In the genomic region with DNA sequence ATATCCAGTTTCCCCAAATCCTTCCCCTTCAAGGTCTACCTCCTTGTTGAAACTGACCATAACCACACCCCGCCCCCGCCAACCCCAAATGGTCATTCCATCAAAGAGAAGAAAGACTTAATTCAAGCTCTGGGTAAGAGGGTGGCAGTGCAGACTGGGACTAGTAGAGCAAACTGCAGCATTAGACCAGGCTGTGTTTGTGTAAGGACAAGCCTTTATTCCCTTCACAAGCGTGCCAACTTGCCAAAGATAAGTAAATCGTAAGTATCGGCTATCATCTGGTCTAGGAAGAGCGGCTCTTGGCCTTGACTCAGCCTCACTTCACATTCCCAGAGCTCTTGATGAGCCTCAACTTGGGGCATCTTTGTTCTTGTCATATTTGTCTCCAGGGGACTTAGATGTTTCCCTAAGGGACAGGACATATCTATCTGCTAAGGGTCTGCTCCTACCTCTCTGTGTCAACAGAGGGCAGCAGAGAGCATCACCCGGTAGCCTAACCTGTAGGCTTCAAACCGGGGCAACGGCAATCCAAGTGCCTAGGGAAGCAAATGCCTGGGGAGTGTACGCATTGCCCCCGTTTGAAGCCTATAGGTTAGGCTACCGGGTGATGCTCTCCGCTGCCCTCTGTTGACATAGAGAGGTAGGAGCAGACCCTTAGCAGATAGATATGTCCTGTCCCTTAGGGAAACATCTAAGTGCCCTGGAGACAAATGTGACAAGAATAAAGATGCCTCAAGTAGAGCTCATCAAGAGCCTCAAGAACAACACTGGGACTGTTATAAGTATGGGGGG, we compare ENCODE assay signal across 1 cellular context.
A peak's percentile ranks its signal among the peaks of the same experiment; 100 is the strongest.
TF ChIP-seq lines count a peak whose summit lies in the region.

No MANE protein-coding gene starts in this region.

TF ChIP-seq in HepG2, 621 proteins besides CTCF, POLR2A, EP300 and RAD21 (continued from another document):
- TF ChIP-seq, protein P1, sequence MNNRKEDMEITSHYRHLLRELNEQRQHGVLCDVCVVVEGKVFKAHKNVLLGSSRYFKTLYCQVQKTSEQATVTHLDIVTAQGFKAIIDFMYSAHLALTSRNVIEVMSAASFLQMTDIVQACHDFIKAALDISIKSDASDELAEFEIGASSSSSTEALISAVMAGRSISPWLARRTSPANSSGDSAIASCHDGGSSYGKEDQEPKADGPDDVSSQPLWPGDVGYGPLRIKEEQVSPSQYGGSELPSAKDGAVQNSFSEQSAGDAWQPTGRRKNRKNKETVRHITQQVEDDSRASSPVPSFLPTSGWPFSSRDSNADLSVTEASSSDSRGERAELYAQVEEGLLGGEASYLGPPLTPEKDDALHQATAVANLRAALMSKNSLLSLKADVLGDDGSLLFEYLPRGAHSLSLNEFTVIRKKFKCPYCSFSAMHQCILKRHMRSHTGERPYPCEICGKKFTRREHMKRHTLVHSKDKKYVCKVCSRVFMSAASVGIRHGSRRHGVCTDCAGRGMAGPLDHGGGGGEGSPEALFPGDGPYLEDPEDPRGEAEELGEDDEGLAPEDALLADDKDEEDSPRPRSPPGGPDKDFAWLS (CRISPR knock-in tag; IDR thresholded peaks at IDR 0.05; ENCODE audit: borderline replicate concordance), result no peak
- TF ChIP-seq, protein P2, sequence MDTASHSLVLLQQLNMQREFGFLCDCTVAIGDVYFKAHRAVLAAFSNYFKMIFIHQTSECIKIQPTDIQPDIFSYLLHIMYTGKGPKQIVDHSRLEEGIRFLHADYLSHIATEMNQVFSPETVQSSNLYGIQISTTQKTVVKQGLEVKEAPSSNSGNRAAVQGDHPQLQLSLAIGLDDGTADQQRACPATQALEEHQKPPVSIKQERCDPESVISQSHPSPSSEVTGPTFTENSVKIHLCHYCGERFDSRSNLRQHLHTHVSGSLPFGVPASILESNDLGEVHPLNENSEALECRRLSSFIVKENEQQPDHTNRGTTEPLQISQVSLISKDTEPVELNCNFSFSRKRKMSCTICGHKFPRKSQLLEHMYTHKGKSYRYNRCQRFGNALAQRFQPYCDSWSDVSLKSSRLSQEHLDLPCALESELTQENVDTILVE (CRISPR knock-in tag; IDR thresholded peaks at IDR 0.05), result no peak
- TF ChIP-seq, protein P3, sequence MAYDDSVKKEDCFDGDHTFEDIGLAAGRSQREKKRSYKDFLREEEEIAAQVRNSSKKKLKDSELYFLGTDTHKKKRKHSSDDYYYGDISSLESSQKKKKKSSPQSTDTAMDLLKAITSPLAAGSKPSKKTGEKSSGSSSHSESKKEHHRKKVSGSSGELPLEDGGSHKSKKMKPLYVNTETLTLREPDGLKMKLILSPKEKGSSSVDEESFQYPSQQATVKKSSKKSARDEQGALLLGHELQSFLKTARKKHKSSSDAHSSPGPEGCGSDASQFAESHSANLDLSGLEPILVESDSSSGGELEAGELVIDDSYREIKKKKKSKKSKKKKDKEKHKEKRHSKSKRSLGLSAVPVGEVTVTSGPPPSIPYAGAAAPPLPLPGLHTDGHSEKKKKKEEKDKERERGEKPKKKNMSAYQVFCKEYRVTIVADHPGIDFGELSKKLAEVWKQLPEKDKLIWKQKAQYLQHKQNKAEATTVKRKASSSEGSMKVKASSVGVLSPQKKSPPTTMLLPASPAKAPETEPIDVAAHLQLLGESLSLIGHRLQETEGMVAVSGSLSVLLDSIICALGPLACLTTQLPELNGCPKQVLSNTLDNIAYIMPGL (CRISPR knock-in tag; IDR thresholded peaks at IDR 0.05; ENCODE audit: borderline replicate concordance in 1 of 2, low read depth in 1 of 2), result 0 out of 4 replicates have a peak, but pooled peaks of 1 of the 2 experiments have one; percentile 43
- no peak for TF ChIP-seq KDM1A (CRISPR knock-in tag; IDR thresholded peaks at IDR 0.05)
- no peak for TF ChIP-seq ZNF713 (CRISPR knock-in tag; IDR thresholded peaks at IDR 0.05)
- TF ChIP-seq SALL1 (CRISPR knock-in tag; IDR thresholded peaks at IDR 0.05), result peak; percentile 34; the same call in 1 of the 2 replicates
- no peak for TF ChIP-seq ZBTB7A (CRISPR knock-in tag; IDR thresholded peaks at IDR 0.05)
- TF ChIP-seq ZNF782 (CRISPR knock-in tag; IDR thresholded peaks at IDR 0.05; ENCODE audit: borderline replicate concordance), result no peak
- peak; percentile 47 for TF ChIP-seq ZMYM4 (CRISPR knock-in tag; IDR thresholded peaks at IDR 0.05)
- TF ChIP-seq, protein P4, sequence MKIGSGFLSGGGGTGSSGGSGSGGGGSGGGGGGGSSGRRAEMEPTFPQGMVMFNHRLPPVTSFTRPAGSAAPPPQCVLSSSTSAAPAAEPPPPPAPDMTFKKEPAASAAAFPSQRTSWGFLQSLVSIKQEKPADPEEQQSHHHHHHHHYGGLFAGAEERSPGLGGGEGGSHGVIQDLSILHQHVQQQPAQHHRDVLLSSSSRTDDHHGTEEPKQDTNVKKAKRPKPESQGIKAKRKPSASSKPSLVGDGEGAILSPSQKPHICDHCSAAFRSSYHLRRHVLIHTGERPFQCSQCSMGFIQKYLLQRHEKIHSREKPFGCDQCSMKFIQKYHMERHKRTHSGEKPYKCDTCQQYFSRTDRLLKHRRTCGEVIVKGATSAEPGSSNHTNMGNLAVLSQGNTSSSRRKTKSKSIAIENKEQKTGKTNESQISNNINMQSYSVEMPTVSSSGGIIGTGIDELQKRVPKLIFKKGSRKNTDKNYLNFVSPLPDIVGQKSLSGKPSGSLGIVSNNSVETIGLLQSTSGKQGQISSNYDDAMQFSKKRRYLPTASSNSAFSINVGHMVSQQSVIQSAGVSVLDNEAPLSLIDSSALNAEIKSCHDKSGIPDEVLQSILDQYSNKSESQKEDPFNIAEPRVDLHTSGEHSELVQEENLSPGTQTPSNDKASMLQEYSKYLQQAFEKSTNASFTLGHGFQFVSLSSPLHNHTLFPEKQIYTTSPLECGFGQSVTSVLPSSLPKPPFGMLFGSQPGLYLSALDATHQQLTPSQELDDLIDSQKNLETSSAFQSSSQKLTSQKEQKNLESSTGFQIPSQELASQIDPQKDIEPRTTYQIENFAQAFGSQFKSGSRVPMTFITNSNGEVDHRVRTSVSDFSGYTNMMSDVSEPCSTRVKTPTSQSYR (CRISPR knock-in tag; IDR thresholded peaks at IDR 0.05; ENCODE audit: borderline replicate concordance), result no peak
- no peak for TF ChIP-seq FOXA1 (IDR thresholded peaks at IDR 0.05)
- TF ChIP-seq FOXA1 (CRISPR knock-in tag; IDR thresholded peaks at IDR 0.05), result peak; percentile 38; the same call in 1 of the 2 replicates
- no peak for TF ChIP-seq ZNF558 (CRISPR knock-in tag; IDR thresholded peaks at IDR 0.05; ENCODE audit: borderline replicate concordance)
- TF ChIP-seq, protein P5, sequence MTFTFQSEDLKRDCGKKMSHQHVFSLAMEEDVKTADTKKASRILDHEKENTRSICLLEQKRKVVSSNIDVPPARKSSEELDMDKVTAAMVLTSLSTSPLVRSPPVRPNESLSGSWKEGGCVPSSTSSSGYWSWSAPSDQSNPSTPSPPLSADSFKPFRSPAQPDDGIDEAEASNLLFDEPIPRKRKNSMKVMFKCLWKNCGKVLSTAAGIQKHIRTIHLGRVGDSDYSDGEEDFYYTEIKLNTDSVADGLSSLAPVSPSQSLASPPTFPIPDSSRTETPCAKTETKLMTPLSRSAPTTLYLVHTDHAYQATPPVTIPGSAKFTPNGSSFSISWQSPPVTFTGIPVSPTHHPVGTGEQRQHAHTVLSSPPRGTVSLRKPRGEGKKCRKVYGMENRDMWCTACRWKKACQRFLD (CRISPR knock-in tag; IDR thresholded peaks at IDR 0.05; ENCODE audit: borderline replicate concordance), result no peak
- TF ChIP-seq, protein P6, sequence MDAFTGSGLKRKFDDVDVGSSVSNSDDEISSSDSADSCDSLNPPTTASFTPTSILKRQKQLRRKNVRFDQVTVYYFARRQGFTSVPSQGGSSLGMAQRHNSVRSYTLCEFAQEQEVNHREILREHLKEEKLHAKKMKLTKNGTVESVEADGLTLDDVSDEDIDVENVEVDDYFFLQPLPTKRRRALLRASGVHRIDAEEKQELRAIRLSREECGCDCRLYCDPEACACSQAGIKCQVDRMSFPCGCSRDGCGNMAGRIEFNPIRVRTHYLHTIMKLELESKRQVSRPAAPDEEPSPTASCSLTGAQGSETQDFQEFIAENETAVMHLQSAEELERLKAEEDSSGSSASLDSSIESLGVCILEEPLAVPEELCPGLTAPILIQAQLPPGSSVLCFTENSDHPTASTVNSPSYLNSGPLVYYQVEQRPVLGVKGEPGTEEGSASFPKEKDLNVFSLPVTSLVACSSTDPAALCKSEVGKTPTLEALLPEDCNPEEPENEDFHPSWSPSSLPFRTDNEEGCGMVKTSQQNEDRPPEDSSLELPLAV (CRISPR knock-in tag; conservative IDR thresholded peaks at IDR 0.05; ENCODE audit: low read depth), result no peak
- no peak for TF ChIP-seq ZNF33B (CRISPR knock-in tag; IDR thresholded peaks at IDR 0.05)
- TF ChIP-seq MIER3 (CRISPR knock-in tag; IDR thresholded peaks at IDR 0.05; ENCODE audit: borderline replicate concordance), result 0 out of 2 replicates have a peak, but pooled peaks have one; percentile 28
- no peak for TF ChIP-seq ZNF670 (CRISPR knock-in tag; IDR thresholded peaks at IDR 0.05; ENCODE audit: borderline replicate concordance)
- no peak for TF ChIP-seq ZEB1 (IDR thresholded peaks at IDR 0.05; ENCODE audit: insufficient replicate concordance, low read depth)
- no peak for TF ChIP-seq ZKSCAN8 (CRISPR knock-in tag; IDR thresholded peaks at IDR 0.05; ENCODE audit: borderline replicate concordance)
- no peak for TF ChIP-seq AGO2 (optimal IDR thresholded peaks at IDR 0.05; ENCODE audit: low read depth, low read length)
- TF ChIP-seq ONECUT2 (CRISPR knock-in tag; IDR thresholded peaks at IDR 0.05), result no peak
- TF ChIP-seq FOXO1 (CRISPR knock-in tag; IDR thresholded peaks at IDR 0.05), result no peak
- TF ChIP-seq ZNF780A (CRISPR knock-in tag; IDR thresholded peaks at IDR 0.05), result no peak
- no peak for TF ChIP-seq KLF15 (CRISPR knock-in tag; IDR thresholded peaks at IDR 0.05; ENCODE audit: borderline replicate concordance)
- TF ChIP-seq AKAP8 (CRISPR knock-in tag; IDR thresholded peaks at IDR 0.05), result no peak
- no peak for TF ChIP-seq RARG (CRISPR knock-in tag; IDR thresholded peaks at IDR 0.05; ENCODE audit: low read depth)
- TF ChIP-seq TBL1XR1 (IDR thresholded peaks at IDR 0.05; ENCODE audit: borderline replicate concordance, low read length, partially characterized antibody), result no peak
- no peak for TF ChIP-seq IKZF1 (IDR thresholded peaks at IDR 0.05)
- TF ChIP-seq, protein P7, sequence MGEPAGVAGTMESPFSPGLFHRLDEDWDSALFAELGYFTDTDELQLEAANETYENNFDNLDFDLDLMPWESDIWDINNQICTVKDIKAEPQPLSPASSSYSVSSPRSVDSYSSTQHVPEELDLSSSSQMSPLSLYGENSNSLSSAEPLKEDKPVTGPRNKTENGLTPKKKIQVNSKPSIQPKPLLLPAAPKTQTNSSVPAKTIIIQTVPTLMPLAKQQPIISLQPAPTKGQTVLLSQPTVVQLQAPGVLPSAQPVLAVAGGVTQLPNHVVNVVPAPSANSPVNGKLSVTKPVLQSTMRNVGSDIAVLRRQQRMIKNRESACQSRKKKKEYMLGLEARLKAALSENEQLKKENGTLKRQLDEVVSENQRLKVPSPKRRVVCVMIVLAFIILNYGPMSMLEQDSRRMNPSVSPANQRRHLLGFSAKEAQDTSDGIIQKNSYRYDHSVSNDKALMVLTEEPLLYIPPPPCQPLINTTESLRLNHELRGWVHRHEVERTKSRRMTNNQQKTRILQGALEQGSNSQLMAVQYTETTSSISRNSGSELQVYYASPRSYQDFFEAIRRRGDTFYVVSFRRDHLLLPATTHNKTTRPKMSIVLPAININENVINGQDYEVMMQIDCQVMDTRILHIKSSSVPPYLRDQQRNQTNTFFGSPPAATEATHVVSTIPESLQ (CRISPR knock-in tag; conservative IDR thresholded peaks at IDR 0.05), result no peak
- no peak for TF ChIP-seq MATR3 (CRISPR knock-in tag; IDR thresholded peaks at IDR 0.05)
- peak; percentile 55; the same call in 1 of the 2 replicates for TF ChIP-seq SMC3 (IDR thresholded peaks at IDR 0.05; ENCODE audit: low read length)
- TF ChIP-seq ZSCAN9 (CRISPR knock-in tag; IDR thresholded peaks at IDR 0.05; ENCODE audit: borderline replicate concordance), result no peak
- 0 out of 2 replicates have a peak, but pooled peaks have one; percentile 35 for TF ChIP-seq CBX5 (CRISPR knock-in tag; IDR thresholded peaks at IDR 0.05; ENCODE audit: borderline replicate concordance)
- 0 out of 2 replicates have a peak, but pooled peaks have one; percentile 27 for TF ChIP-seq THAP11 (CRISPR knock-in tag; IDR thresholded peaks at IDR 0.05)
- TF ChIP-seq, protein P8, sequence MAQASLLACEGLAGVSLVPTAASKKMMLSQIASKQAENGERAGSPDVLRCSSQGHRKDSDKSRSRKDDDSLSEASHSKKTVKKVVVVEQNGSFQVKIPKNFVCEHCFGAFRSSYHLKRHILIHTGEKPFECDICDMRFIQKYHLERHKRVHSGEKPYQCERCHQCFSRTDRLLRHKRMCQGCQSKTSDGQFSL (CRISPR knock-in tag; IDR thresholded peaks at IDR 0.05), result no peak
- TF ChIP-seq KLF6 (CRISPR knock-in tag; IDR thresholded peaks at IDR 0.05), result no peak
- no peak for TF ChIP-seq ZNF446 (CRISPR knock-in tag; IDR thresholded peaks at IDR 0.05)
- no peak for TF ChIP-seq MEIS2 (CRISPR knock-in tag; IDR thresholded peaks at IDR 0.05)
- no peak for TF ChIP-seq TEAD2 (CRISPR knock-in tag; IDR thresholded peaks at IDR 0.05)
- TF ChIP-seq XRCC5 (optimal IDR thresholded peaks at IDR 0.05; ENCODE audit: low read length), result peak; percentile 23
